In the genomic region with DNA sequence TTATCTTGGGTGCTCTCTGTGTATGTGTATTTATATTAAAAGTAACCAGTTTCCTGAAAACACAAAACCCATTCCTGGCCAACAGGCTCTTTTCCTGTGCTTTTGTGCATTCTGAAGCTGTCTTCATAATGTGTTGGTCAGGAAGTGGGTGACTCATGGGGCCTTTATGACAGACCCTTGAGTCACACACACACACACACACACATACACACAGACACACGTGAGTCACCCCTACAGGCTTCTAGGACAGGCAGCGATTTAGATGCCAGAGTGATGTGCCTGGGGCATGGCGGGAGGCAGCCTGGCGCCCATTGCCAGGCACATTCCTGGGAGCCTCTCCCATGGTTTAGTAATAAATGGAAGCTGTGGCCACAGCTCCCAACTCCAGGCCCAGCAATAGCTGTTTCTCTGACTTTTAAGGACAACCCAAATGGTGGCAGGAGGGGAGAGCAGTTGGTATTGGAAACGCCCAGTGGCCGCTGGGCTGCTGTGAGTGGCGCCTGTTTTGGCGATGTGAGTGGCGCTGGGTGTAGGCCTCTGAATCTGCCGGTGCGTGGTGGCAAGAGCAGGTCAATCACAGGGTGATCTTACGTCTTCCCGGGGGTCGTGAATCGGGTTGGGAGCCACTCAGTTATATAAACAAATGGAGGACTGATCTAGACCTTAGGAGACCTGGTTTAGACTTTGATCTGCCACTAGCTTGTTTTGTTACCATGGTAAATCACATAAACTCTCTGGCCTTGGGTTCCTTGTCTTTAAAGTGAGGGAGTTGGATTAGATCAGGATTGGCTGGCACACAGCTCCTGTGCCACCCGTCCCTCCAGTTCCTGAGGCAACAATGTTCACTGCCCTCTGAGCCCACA, we compare ENCODE assay signal across 8 cellular contexts.
DNase-seq lines count a peak whose midpoint lies in the region; ATAC-seq and TF ChIP-seq lines count a peak whose summit lies in the region.

No MANE protein-coding gene starts in this region.

- H3K36me3 ChIP-seq in A673 (ENCODE audit: insufficient read depth, low read length, poor library complexity, severe bottlenecking) (no peaks in the 10 kb centered on the region), duodenal mucosa (ENCODE audit: control insufficient read depth in 1 of 2, insufficient read depth in 2 of 2, low read length in 2 of 2) (no peaks in the 10 kb centered on the region), neural progenitor cell (no peaks in the 10 kb centered on the region)

- H3K4me1 ChIP-seq in A673 (ENCODE audit: insufficient read depth, low read length, poor library complexity, severe bottlenecking) = peaks cover 17% of the 10 kb centered on the region
- peaks cover 5 to 10% of the 10 kb centered on the region in 2 donors for H3K4me1 ChIP-seq in duodenal mucosa (ENCODE audit: control insufficient read depth in 1 of 2, insufficient read depth in 2 of 2, low read length in 2 of 2)
- H3K4me1 ChIP-seq in neural progenitor cell = peaks cover 10% of the 10 kb centered on the region

- no peaks in the 10 kb centered on the region for H3K79me2 ChIP-seq in neural progenitor cell (ENCODE audit: low read depth)

- 0 out of 2 replicates have a peak, but pooled peaks cover 4% of the 10 kb centered on the region for H3K36me3 Mint-ChIP-seq in HFFc6 (ENCODE audit: low read depth)
- H3K36me3 Mint-ChIP-seq in neural progenitor cell = no peaks in the 10 kb centered on the region

- DNase-seq in A673 (ENCODE audit: low spot score) (peak; percentile 93), HFFc6 (peak; percentile 100), neural progenitor cell (ENCODE audit: low spot score) (no peak), ureter (ENCODE audit: low spot score) (peak; percentile 78), GM13977 (ENCODE audit: low spot score) (no peak)
- peak; percentile 57 to 71 for DNase-seq in activated CD4-positive, alpha-beta T cell treated with anti-CD3 and anti-CD28 coated beads for 4 hours

- H3K27ac ChIP-seq in A673 (ENCODE audit: low read depth, low read length, poor library complexity, severe bottlenecking) (no peak overlapping the region), duodenal mucosa (ENCODE audit: low read depth, low read length) (peak overlapping the region; percentile 4), neural progenitor cell (no peak overlapping the region)

- H3K27me3 Mint-ChIP-seq in HFFc6 (ENCODE audit: insufficient read depth) = no peaks in the 10 kb centered on the region
- peaks cover 3% of the 10 kb centered on the region for H3K27me3 Mint-ChIP-seq in neural progenitor cell (ENCODE audit: insufficient read depth, low read depth)

- H3K4me3 ChIP-seq in A673 (ENCODE audit: low read depth, low read length, poor library complexity, severe bottlenecking) (no peak overlapping the region), duodenal mucosa (ENCODE audit: low read depth in 1 of 2, low read length in 2 of 2) (no peak overlapping the region), neural progenitor cell (no peak overlapping the region)

- H3K27ac Mint-ChIP-seq in HFFc6 (peak overlapping the region; percentile 92), neural progenitor cell (peak overlapping the region; percentile 50)

- H3K4me2 ChIP-seq in neural progenitor cell = no peak overlapping the region

- no TSS peak for BruUV-seq in A673 (replicated peaks; lab: Mats Ljungman, UMichigan)

- H2AFZ ChIP-seq in neural progenitor cell (replicated peaks) = no peak overlapping the region

- H3K9me3 Mint-ChIP-seq in HFFc6 (no peaks in the 10 kb centered on the region), neural progenitor cell (no peaks in the 10 kb centered on the region)

- H3K27me3 ChIP-seq in A673 (replicated peaks; ENCODE audit: insufficient read depth, low read depth, low read length, poor library complexity) (no peaks in the 10 kb centered on the region), duodenal mucosa (ENCODE audit: control insufficient read depth in 1 of 2, insufficient read depth in 2 of 2, low read length in 2 of 2) (no peaks in the 10 kb centered on the region), neural progenitor cell (no peaks in the 10 kb centered on the region)

- in situ Hi-C loops in GM13977 (cut with MboI; ENCODE audit: low pct_unique_long_range_greater_than_20kb, low sequenced_read_pairs, unreplicated experiment) = no loop called here

- TF ChIP-seq CTCF in A673 (conservative IDR thresholded peaks at IDR 0.05; ENCODE audit: low read depth, low read length) (no peak), HFFc6 (IDR thresholded peaks at IDR 0.05) (no peak), neural progenitor cell (IDR thresholded peaks at IDR 0.05) (no peak), GM13977 (IDR thresholded peaks at IDR 0.05; ENCODE audit: extremely low read depth, insufficient read depth, missing control alignments) (no peak)

- H3K9me3 ChIP-seq in A673 (ENCODE audit: low read depth, low read length, poor library complexity, severe bottlenecking) (no peaks in the 10 kb centered on the region), duodenal mucosa (ENCODE audit: control insufficient read depth in 1 of 2, low read length in 2 of 2) (no peaks in the 10 kb centered on the region), neural progenitor cell (ENCODE audit: low read depth) (no peaks in the 10 kb centered on the region)

- H3K4me3 Mint-ChIP-seq in HFFc6 = peak overlapping the region; percentile 51; the same call in 1 of the 2 replicates
- H3K4me3 Mint-ChIP-seq in neural progenitor cell = no peak overlapping the region

- H3K4me1 Mint-ChIP-seq in HFFc6 (ENCODE audit: low read depth) (peaks cover 75% of the 10 kb centered on the region), neural progenitor cell (peaks cover 49% of the 10 kb centered on the region)

- CTCF ChIA-PET in A673 (lab: Charles Lee) = no interaction called here

- H3F3A ChIP-seq in neural progenitor cell (ENCODE audit: low read depth) = peaks cover 3% of the 10 kb centered on the region

- intact Hi-C loops in A673 (cut with micrococcal nuclease; ENCODE audit: unreplicated experiment) = no loop called here

- POLR2A ChIA-PET in A673 (lab: Charles Lee; ENCODE audit: low non-redundant PET) = interaction anchor here (0.7 kb wide), 1 partner anchor 26 kb away, joined by 5 read pairs; no protein-coding TSS in a partner anchor

- no peak for ATAC-seq in GM18868 (IDR thresholded peaks at IDR 0.05; ENCODE audit: unreplicated experiment)

- H3K9ac ChIP-seq in duodenal mucosa (ENCODE audit: low read depth in 1 of 2, low read length in 2 of 2) = no peak overlapping the region
- H3K9ac ChIP-seq in neural progenitor cell = no peak overlapping the region

- no peaks in the 10 kb centered on the region for H4K20me1 ChIP-seq in neural progenitor cell (ENCODE audit: low read depth)

Comparison
In these comparisons a context has a peak if more than half of its experiments do, and no peak if none do; other contexts are left out.
1. DNase-seq: peak in A673 (single experiment), HFFc6 (single experiment), activated CD4-positive, alpha-beta T cell treated with anti-CD3 and anti-CD28 coated beads for 4 hours (2 of 2) and ureter (single experiment); none in neural progenitor cell (single experiment) and GM13977 (single experiment).